Comparison of ENCODE assay signal across 26 cellular contexts in genomic region chr6:111490067-111490466, GRCh38.
"Had no signal": no experiment of that assay in that cellular context is flagged by ENCODE, and none has a peak within 500 bp of the region (broad histone marks: within the 10 kb centered on the region; RNA-seq: fewer than 3 reads in every experiment).

No MANE protein-coding gene starts in this region.

- H3K4me1 ChIP-seq: foreskin keratinocyte had no signal

- DNase-seq: effector CD8-positive, alpha-beta T cell; endodermal cell; foreskin keratinocyte; heart left ventricle; kidney; mucosa of descending colon; naive B cell; nephron progenitor cell; nucleus accumbens; sigmoid colon; stimulated activated CD4-positive, alpha-beta T cell treated with anti-CD3 and anti-CD28 coated beads, Interleukin-2, amount 100 ng/mL, for 24 hours; stimulated activated CD4-positive, alpha-beta T cell treated with anti-CD3 and anti-CD28 coated beads, Interleukin-4, amount 100 ng/mL, for 24 hours; stimulated activated naive CD4-positive, alpha-beta T cell treated with Interleukin-2 at 50 U/mL for 16 hours; stomach; trophoblast cell had no signal

- H3K27ac Mint-ChIP-seq: endodermal cell; memory B cell; nephron progenitor cell; stimulated activated effector memory CD8-positive, alpha-beta T cell treated with anti-CD3 and anti-CD28 coated beads, Interleukin-12 subunit alpha, Interleukin-12 subunit beta, amount 100 ng/mL, for 72 hours had no signal

- H3K9me3 Mint-ChIP-seq: memory B cell; naive B cell; stimulated activated effector memory CD8-positive, alpha-beta T cell treated with anti-CD3 and anti-CD28 coated beads, Interleukin-12 subunit alpha, Interleukin-12 subunit beta, amount 100 ng/mL, for 72 hours had no signal

- ATAC-seq: esophagus mucosa; foreskin keratinocyte; gastroesophageal sphincter; heart left ventricle; left lobe of liver; mucosa of descending colon; stimulated activated effector memory CD8-positive, alpha-beta T cell treated with anti-CD3 and anti-CD28 coated beads, Interleukin-12 subunit alpha, Interleukin-12 subunit beta, amount 100 ng/mL, for 72 hours had no signal

- H3K4me3 Mint-ChIP-seq: endodermal cell; memory B cell; naive B cell; nephron progenitor cell; stimulated activated effector memory CD8-positive, alpha-beta T cell treated with anti-CD3 and anti-CD28 coated beads, Interleukin-12 subunit alpha, Interleukin-12 subunit beta, amount 100 ng/mL, for 72 hours had no signal

- H3K36me3 Mint-ChIP-seq: naive B cell had no signal

- H3K9me3 ChIP-seq: gastroesophageal sphincter, heart left ventricle, mucosa of descending colon, prostate gland, right atrium auricular region, sigmoid colon, stomach, thyroid gland had no signal

- H3K27me3 Mint-ChIP-seq: memory B cell, naive B cell had no signal

- H3K27ac ChIP-seq: epithelial cell of prostate, foreskin keratinocyte, gastroesophageal sphincter, heart left ventricle, hepatocyte, prostate gland, right atrium auricular region, sigmoid colon, thyroid gland had no signal

- H3K4me3 ChIP-seq: gastroesophageal sphincter, heart left ventricle, hepatocyte, lung, mucosa of descending colon, prostate gland, right atrium auricular region, sigmoid colon, stomach, thyroid gland had no signal

- H3K36me3 ChIP-seq: prostate gland, right atrium auricular region, sigmoid colon, thyroid gland had no signal
